ENCODE assay signal across 10 cellular contexts in the genomic region with DNA sequence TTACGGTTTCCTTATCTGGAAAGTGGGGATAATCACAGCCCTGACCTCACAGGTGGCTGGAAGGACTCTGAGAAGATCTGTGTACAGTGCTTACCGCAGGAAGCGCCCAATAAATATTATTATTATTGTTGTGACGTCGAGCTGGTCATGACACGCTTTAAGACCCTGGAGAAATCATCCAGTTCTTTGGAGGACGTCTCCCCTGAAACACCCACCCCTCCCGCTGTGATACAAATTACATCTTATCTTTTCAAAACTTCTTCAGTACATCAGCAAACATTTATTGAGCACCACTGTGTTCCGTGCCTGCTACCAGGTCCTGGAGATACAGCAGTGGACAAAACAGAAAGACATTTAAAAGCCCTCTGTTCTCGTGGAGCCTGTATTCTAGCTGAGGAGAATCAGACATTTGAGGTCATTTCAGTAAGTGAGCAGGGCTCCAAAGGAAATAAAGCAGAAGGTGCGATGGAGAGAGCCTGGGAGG.
DNase-seq lines count a peak whose midpoint lies in the region; ATAC-seq and TF ChIP-seq lines count a peak whose summit lies in the region.
"Had no signal": no experiment of that assay in that cellular context is flagged by ENCODE, and none has a peak within 500 bp of the region (broad histone marks: within the 10 kb centered on the region; RNA-seq: fewer than 3 reads in every experiment).

No MANE protein-coding gene starts in this region.

- peak overlapping the region; percentile 4 for H3K4me3 ChIP-seq in astrocyte of the spinal cord (ENCODE audit: low read depth, low read length)
- no peak overlapping the region for H3K4me3 ChIP-seq in iPS-20b (ENCODE audit: low read length)
- H3K4me3 ChIP-seq in skeletal muscle satellite cell (ENCODE audit: low read length) = peak overlapping the region; percentile 41

- H3K27me3 ChIP-seq in iPS-20b (ENCODE audit: insufficient read depth, low read length) (no peaks in the 10 kb centered on the region), skeletal muscle satellite cell (ENCODE audit: control insufficient read depth, insufficient read depth, low read length) (no peaks in the 10 kb centered on the region)

- in situ Hi-C loops in astrocyte of the spinal cord (cut with HindIII; ENCODE audit: low sequenced_read_pairs) = no loop called here

- H3K9me3 ChIP-seq in iPS-20b (ENCODE audit: insufficient read depth, low read depth, low read length) (no peaks in the 10 kb centered on the region), skeletal muscle satellite cell (replicated peaks; ENCODE audit: low read length) (no peaks in the 10 kb centered on the region)

- H3K4me1 ChIP-seq in iPS-20b (ENCODE audit: insufficient read depth, low read length) = peaks cover 5% of the 10 kb centered on the region; the same call in 1 of the 2 replicates
- peaks cover 61% of the 10 kb centered on the region for H3K4me1 ChIP-seq in skeletal muscle satellite cell (ENCODE audit: control insufficient read depth, insufficient read depth, low read length)

- peak overlapping the region; percentile 8 for H3K27ac ChIP-seq in iPS-20b (ENCODE audit: low read length)

- peak overlapping the region; percentile 74 for H3K4me2 ChIP-seq in skeletal muscle satellite cell (ENCODE audit: low read length)

- H3K9ac ChIP-seq in iPS-20b (ENCODE audit: low read depth, low read length) (peak overlapping the region; percentile 12; the same call in 1 of the 2 replicates), skeletal muscle satellite cell (ENCODE audit: low read depth, low read length) (peak overlapping the region; percentile 80)

- H3K36me3 ChIP-seq in iPS-20b (ENCODE audit: insufficient read depth, low read depth, low read length) (no peaks in the 10 kb centered on the region), skeletal muscle satellite cell (ENCODE audit: insufficient read depth, low read length) (no peaks in the 10 kb centered on the region)

- ATAC-seq in HG02678 (IDR thresholded peaks at IDR 0.05; ENCODE audit: unreplicated experiment) = no peak
- no peak for ATAC-seq in GM19463 (IDR thresholded peaks at IDR 0.05; ENCODE audit: unreplicated experiment)
- no peak for ATAC-seq in HG03159 (IDR thresholded peaks at IDR 0.05; ENCODE audit: unreplicated experiment)

- no peak for TF ChIP-seq CTCF in astrocyte of the spinal cord (IDR thresholded peaks at IDR 0.05; ENCODE audit: low read depth, low read length)

- DNase-seq in H4 (ENCODE audit: low spot score) (peak; percentile 79), astrocyte of the spinal cord (ENCODE audit: low read depth, low spot score) (peak; percentile 63), NCI-H1048 (lab: John Stamatoyannopoulos, UW) (no peak)
- DNase-seq: DMS79, Karpas-422 had no signal
